ENCODE assay signal across 9 cellular contexts in the genomic region with DNA sequence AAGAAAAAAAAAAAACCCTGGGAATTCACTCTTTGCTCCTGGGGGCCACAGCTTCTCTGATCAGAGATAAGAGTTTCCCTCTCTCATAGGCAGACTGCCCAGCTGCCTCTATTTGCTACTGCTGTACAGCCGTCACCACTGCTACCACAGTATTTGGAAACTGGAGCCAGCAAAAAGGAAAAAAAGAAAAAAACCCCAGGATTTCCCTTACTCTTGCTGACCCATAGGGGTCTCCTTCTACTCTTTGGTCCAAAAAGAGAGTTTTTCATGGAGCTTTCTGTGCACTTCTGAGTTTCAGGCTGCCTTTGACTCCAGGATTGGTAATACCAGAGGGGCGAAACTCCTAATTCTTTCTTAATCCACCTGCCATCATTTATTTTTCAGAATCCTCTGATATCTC.
DNase-seq lines count a peak whose midpoint lies in the region; ATAC-seq, FAIRE-seq and TF ChIP-seq lines count a peak whose summit lies in the region.
"Had no signal": no experiment of that assay in that cellular context is flagged by ENCODE, and none has a peak within 500 bp of the region (broad histone marks: within the 10 kb centered on the region; RNA-seq: fewer than 3 reads in every experiment).

No MANE protein-coding gene starts in this region.

- SMC1A ChIA-PET in GM12878 (lab: Charles Lee; ENCODE audit: uncharacterized antibody, unreplicated experiment) = interaction anchor here (0.6 kb wide), 1 partner anchor 1095 kb away, joined by 3 read pairs; no protein-coding TSS in a partner anchor

- peaks cover 0 to 11% of the 10 kb centered on the region in 2 donors for H3K27me3 Mint-ChIP-seq in T-cell

- H3K27me3 ChIP-seq in DOHH2 (ENCODE audit: control insufficient read depth, low read length) (peaks cover 13% of the 10 kb centered on the region), GM12878 (replicated peaks in 1 of 2; ENCODE audit: control insufficient read depth in 2 of 2, insufficient read depth in 2 of 2, low read length in 1 of 2) (no peaks in the 10 kb centered on the region; a peak in 1 of 4 replicates)

- H3K79me2 ChIP-seq in DOHH2 (ENCODE audit: control insufficient read depth, low read length) = no peaks in the 10 kb centered on the region
- H3K79me2 ChIP-seq in GM12878 (ENCODE audit: control insufficient read depth, insufficient read depth, low read length) = no peaks in the 10 kb centered on the region

- H4K20me1 ChIP-seq in DOHH2 (ENCODE audit: control insufficient read depth, insufficient read depth, low read depth, low read length) (no peaks in the 10 kb centered on the region), GM12878 (ENCODE audit: control insufficient read depth, insufficient read depth) (no peaks in the 10 kb centered on the region)

- TF ChIP-seq EP300 in GM12878 (IDR thresholded peaks at IDR 0.05; ENCODE audit: borderline replicate concordance in 1 of 2, control insufficient read depth in 1 of 2, low read depth in 2 of 2, low read length in 2 of 2) = no peak

- WGBS in GM12878 (ENCODE audit: insufficient coverage, insufficient replicate concordance, low lambda C conversion rate, missing lambda C conversion rate) = 32% methylated on average over 2 of the region's 2 CpGs

- no peak overlapping the region for H2AFZ ChIP-seq in GM12878 (ENCODE audit: control insufficient read depth, low read depth, low read length)

- TF ChIP-seq CTCF in DOHH2 (IDR thresholded peaks at IDR 0.05; ENCODE audit: low read depth, low read length, poor library complexity, severe bottlenecking) (peak; percentile 40), GM12878 (IDR thresholded peaks at IDR 0.05 in 2 of 3, conservative IDR thresholded peaks at IDR 0.05 in 1 of 3; ENCODE audit: control insufficient read depth in 2 of 3, extremely low read depth in 1 of 3, insufficient read depth in 1 of 3, low read depth in 3 of 3, low read length in 3 of 3) (peak in 2 of 3 experiments; percentile 20 to 24; a peak in 2 of 6 replicates)

- H3K4me1 Mint-ChIP-seq in T-cell = no peaks in the 10 kb centered on the region

- FAIRE-seq in GM12878 (lab: Jason Lieb, UNC) = no peak
- FAIRE-seq: urothelium cell line had no signal

- H3F3A ChIP-seq in DOHH2 (ENCODE audit: control insufficient read depth, insufficient read depth) = no peaks in the 10 kb centered on the region

- H3K27ac ChIP-seq in DOHH2 (ENCODE audit: low read depth, low read length) = no peak overlapping the region
- no peak overlapping the region for H3K27ac ChIP-seq in GM12878 (ENCODE audit: control insufficient read depth, insufficient read depth)

- H3K9me2 ChIP-seq in DOHH2 (replicated peaks; ENCODE audit: control insufficient read depth, low read length) = no peaks in the 10 kb centered on the region

- no peaks in the 10 kb centered on the region for H3K4me1 ChIP-seq in DOHH2 (ENCODE audit: control insufficient read depth, low read length)
- H3K4me1 ChIP-seq in GM12878 (ENCODE audit: control insufficient read depth, insufficient read depth, low read length) = no peaks in the 10 kb centered on the region

- DNase-seq in Kasumi-1 (lab: John Stamatoyannopoulos, UW) (peak; percentile 43 to 61), GM12878 (ENCODE audit: low read depth, low spot score) (no peak), myocyte (ENCODE audit: low read depth) (peak; percentile 40), DMS79 treated with DMSO at 0.1 percent for 48 hours (lab: John Stamatoyannopoulos, UW) (no peak), T-cell (no peak)
- no peak for DNase-seq in activated CD8-positive, alpha-beta memory T cell treated with anti-CD3 and anti-CD28 coated beads for 24 hours

- no peak overlapping the region for H3K4me3 Mint-ChIP-seq in T-cell

- no TSS peak for BruUV-seq in GM12878 (replicated peaks; lab: Mats Ljungman, UMichigan)

- H3K36me3 Mint-ChIP-seq in T-cell = no peaks in the 10 kb centered on the region

- H3K27ac Mint-ChIP-seq in T-cell = no peak overlapping the region

- no peak for TF ChIP-seq POLR2A in GM12878 (IDR thresholded peaks at IDR 0.05; ENCODE audit: low read depth, low read length)

- in situ Hi-C loops in GM12878 (cut with MboI) = no loop called here

- no peaks in the 10 kb centered on the region for H3K9me3 ChIP-seq in DOHH2 (ENCODE audit: control insufficient read depth, insufficient read depth, low read length)
- no peaks in the 10 kb centered on the region for H3K9me3 ChIP-seq in GM12878 (replicated peaks; ENCODE audit: control insufficient read depth, insufficient read depth, low read length)

- intact Hi-C loops in GM12878 (cut with micrococcal nuclease; ENCODE audit: unreplicated experiment) = no loop called here

- H3K4me3 ChIP-seq in DOHH2 (ENCODE audit: low read length) = no peak overlapping the region
- no peak overlapping the region for H3K4me3 ChIP-seq in GM12878

- peak; percentile 34 for TF ChIP-seq RAD21 in GM12878 (IDR thresholded peaks at IDR 0.05; ENCODE audit: insufficient read depth, low read depth, low read length)

- CTCF ChIA-PET in GM12878 (lab: Yijun Ruan, JAX) (interaction anchor here (0.6 to 2.1 kb wide), 5 partner anchors 28 to 435 kb away, joined by 3 to 7 read pairs (median 4); no protein-coding TSS in a partner anchor), T-cell (lab: Charles Lee) (no interaction called here)

- no peaks in the 10 kb centered on the region for H3K9me3 Mint-ChIP-seq in T-cell

- ATAC-seq in GM12878 (no peak), T-cell (replicated peaks in 1 of 4) (no peak), GM18870 (IDR thresholded peaks at IDR 0.05; ENCODE audit: unreplicated experiment) (no peak)

- no peak overlapping the region for H3K4me2 ChIP-seq in DOHH2 (ENCODE audit: low read length)
- H3K4me2 ChIP-seq in GM12878 (ENCODE audit: control insufficient read depth, insufficient read depth) = no peak overlapping the region

- POLR2A ChIA-PET in GM12878 (lab: Charles Lee) = no interaction called here
- POLR2A ChIA-PET in T-cell (lab: Charles Lee) = no interaction called here

- RAD21 ChIA-PET in GM12878 (lab: Charles Lee; ENCODE audit: unreplicated experiment) = no interaction called here

- H3K9ac ChIP-seq in GM12878 (ENCODE audit: control insufficient read depth, insufficient read depth, low read length) = no peak overlapping the region

- H3K36me3 ChIP-seq in DOHH2 (ENCODE audit: control insufficient read depth, low read length) (no peaks in the 10 kb centered on the region), GM12878 (ENCODE audit: control insufficient read depth in 2 of 2, insufficient read depth in 2 of 2, low read length in 1 of 2) (no peaks in the 10 kb centered on the region)

TF ChIP-seq in GM12878, 131 proteins besides CTCF, POLR2A, EP300 and RAD21:
- TF ChIP-seq POLR2AphosphoS5 (IDR thresholded peaks at IDR 0.05; ENCODE audit: low read length) (no peak), HDAC6 (IDR thresholded peaks at IDR 0.05; ENCODE audit: unreplicated experiment) (no peak), MTA2 (IDR thresholded peaks at IDR 0.05; ENCODE audit: low read depth) (no peak), TCF12 (IDR thresholded peaks at IDR 0.05; ENCODE audit: low read depth, low read length) (no peak)

Comparison
In these comparisons a context has a peak if more than half of its experiments do, and no peak if none do; other contexts are left out.
1. DNase-seq: peak in Kasumi-1 (2 of 2) and myocyte (single experiment); none in GM12878 (single experiment), DMS79 treated with DMSO at 0.1 percent for 48 hours (single experiment), T-cell (0 of 34) and activated CD8-positive, alpha-beta memory T cell treated with anti-CD3 and anti-CD28 coated beads for 24 hours (single experiment).